Comparison of ENCODE assay signal across 12 cellular contexts in genomic region chr9:125561497-125562148, GRCh38.
A peak's percentile ranks its signal among the peaks of the same experiment; 100 is the strongest.
DNase-seq lines count a peak whose midpoint lies in the region; ATAC-seq and TF ChIP-seq lines count a peak whose summit lies in the region.
"Had no signal": no experiment of that assay in that cellular context is flagged by ENCODE, and none has a peak within 500 bp of the region (broad histone marks: within the 10 kb centered on the region; RNA-seq: fewer than 3 reads in every experiment).

No MANE protein-coding gene starts in this region.

- no peak overlapping the region for H3K4me3 Mint-ChIP-seq in CD8-positive, alpha-beta memory T cell
- H3K4me3 Mint-ChIP-seq in activated CD8-positive, alpha-beta T cell treated with anti-CD3 and anti-CD28 coated beads for 36 hours = peak overlapping the region; percentile 33

- H3K9me3 Mint-ChIP-seq in CD8-positive, alpha-beta memory T cell = no peaks in the 10 kb centered on the region
- no peaks in the 10 kb centered on the region for H3K9me3 Mint-ChIP-seq in activated CD8-positive, alpha-beta T cell treated with anti-CD3 and anti-CD28 coated beads for 36 hours

- TF ChIP-seq CTCF in activated CD8-positive, alpha-beta T cell treated with anti-CD3 and anti-CD28 coated beads for 36 hours (IDR thresholded peaks at IDR 0.05) = no peak

- peak; percentile 61 for ATAC-seq in GM18858 (IDR thresholded peaks at IDR 0.05; ENCODE audit: unreplicated experiment)
- peak; percentile 68 for ATAC-seq in HG02938 (IDR thresholded peaks at IDR 0.05; ENCODE audit: unreplicated experiment)
- ATAC-seq in activated CD8-positive, alpha-beta T cell treated with anti-CD3 and anti-CD28 coated beads for 36 hours = peak; percentile 80
- no peak for ATAC-seq in HG02970 (IDR thresholded peaks at IDR 0.05; ENCODE audit: low FRiP score, unreplicated experiment)
- ATAC-seq in GM18909 (IDR thresholded peaks at IDR 0.05; ENCODE audit: poor library complexity, unreplicated experiment) = no peak
- ATAC-seq: foreskin keratinocyte had no signal

- H3K27ac ChIP-seq in CD8-positive, alpha-beta memory T cell (ENCODE audit: low read depth, low read length) = no peak overlapping the region
- H3K27ac ChIP-seq: foreskin keratinocyte, left ventricle myocardium inferior had no signal

- POLR2A ChIA-PET in CD8-positive, alpha-beta memory T cell (lab: Charles Lee) = no interaction called here
- POLR2A ChIA-PET in activated CD8-positive, alpha-beta T cell treated with anti-CD3 and anti-CD28 coated beads for 36 hours (lab: Charles Lee) = interaction anchor here (0.6 to 0.8 kb wide), 3 partner anchors 26 to 844 kb away, joined by 3 read pairs; no protein-coding TSS in a partner anchor

- H3K4me1 Mint-ChIP-seq in CD8-positive, alpha-beta memory T cell = peaks cover 17 to 31% (median 23%) of the 10 kb centered on the region in 3 donors
- H3K4me1 Mint-ChIP-seq in activated CD8-positive, alpha-beta T cell treated with anti-CD3 and anti-CD28 coated beads for 36 hours (ENCODE audit: low read depth) = peaks cover 27% of the 10 kb centered on the region

- H3K27me3 ChIP-seq in CD8-positive, alpha-beta memory T cell (ENCODE audit: insufficient read depth, low read length, poor library complexity, severe bottlenecking) = no peaks in the 10 kb centered on the region
- H3K27me3 ChIP-seq: foreskin keratinocyte had no signal

- H3K36me3 Mint-ChIP-seq in CD8-positive, alpha-beta memory T cell = peaks cover 0 to 32% (median 7%) of the 10 kb centered on the region in 3 donors
- H3K36me3 Mint-ChIP-seq in activated CD8-positive, alpha-beta T cell treated with anti-CD3 and anti-CD28 coated beads for 36 hours (ENCODE audit: low read depth) = peaks cover 8% of the 10 kb centered on the region

- H3K9me3 ChIP-seq in CD8-positive, alpha-beta memory T cell (ENCODE audit: low read length) = no peaks in the 10 kb centered on the region
- H3K9me3 ChIP-seq: left ventricle myocardium inferior had no signal

- CTCF ChIA-PET in CD8-positive, alpha-beta memory T cell (lab: Charles Lee) = no interaction called here
- CTCF ChIA-PET in activated CD8-positive, alpha-beta T cell treated with anti-CD3 and anti-CD28 coated beads for 36 hours (lab: Charles Lee) = interaction anchor here (1.0 to 1.4 kb wide), 3 partner anchors 30 to 154 kb away, joined by 3 to 11 read pairs (median 5); no protein-coding TSS in a partner anchor

- no peak for DNase-seq in CD8-positive, alpha-beta memory T cell
- peak; percentile 18 for DNase-seq in activated CD8-positive, alpha-beta T cell treated with anti-CD3 and anti-CD28 coated beads for 36 hours
- DNase-seq in posterior cingulate gyrus = no peak
- no peak for DNase-seq in RKO (ENCODE audit: low spot score)
- DNase-seq: Calu3, foreskin keratinocyte, left ventricle myocardium inferior, trophoblast cell had no signal

- H3K27me3 Mint-ChIP-seq in CD8-positive, alpha-beta memory T cell = no peaks in the 10 kb centered on the region
- no peaks in the 10 kb centered on the region for H3K27me3 Mint-ChIP-seq in activated CD8-positive, alpha-beta T cell treated with anti-CD3 and anti-CD28 coated beads for 36 hours

- no peaks in the 10 kb centered on the region for H3K4me1 ChIP-seq in CD8-positive, alpha-beta memory T cell (ENCODE audit: insufficient read depth, low read length)

- intact Hi-C loops in activated CD8-positive, alpha-beta T cell treated with anti-CD3 and anti-CD28 coated beads for 36 hours (cut with micrococcal nuclease) = loop anchor here (2.0 kb wide), 1 partner anchor 69 kb away; no protein-coding TSS in a partner anchor
- intact Hi-C loops in posterior cingulate gyrus (cut with DNase I) = no loop called here

- H3K36me3 ChIP-seq in CD8-positive, alpha-beta memory T cell (ENCODE audit: insufficient read depth, low read length) = no peaks in the 10 kb centered on the region

- peak overlapping the region in 7 of 8 donors; percentile 14 to 77 (median 40) for H3K27ac Mint-ChIP-seq in CD8-positive, alpha-beta memory T cell
- H3K27ac Mint-ChIP-seq in activated CD8-positive, alpha-beta T cell treated with anti-CD3 and anti-CD28 coated beads for 36 hours = peak overlapping the region; percentile 65

- no peak overlapping the region for H3K4me3 ChIP-seq in CD8-positive, alpha-beta memory T cell (ENCODE audit: low read length)
- H3K4me3 ChIP-seq: left ventricle myocardium inferior had no signal

Comparison
In these comparisons a context has a peak if more than half of its experiments do, and no peak if none do; other contexts are left out.
1. ATAC-seq: peak in GM18858 (single experiment), HG02938 (single experiment) and activated CD8-positive, alpha-beta T cell treated with anti-CD3 and anti-CD28 coated beads for 36 hours (single experiment); none in HG02970 (single experiment) and GM18909 (single experiment).